In the genomic region with DNA sequence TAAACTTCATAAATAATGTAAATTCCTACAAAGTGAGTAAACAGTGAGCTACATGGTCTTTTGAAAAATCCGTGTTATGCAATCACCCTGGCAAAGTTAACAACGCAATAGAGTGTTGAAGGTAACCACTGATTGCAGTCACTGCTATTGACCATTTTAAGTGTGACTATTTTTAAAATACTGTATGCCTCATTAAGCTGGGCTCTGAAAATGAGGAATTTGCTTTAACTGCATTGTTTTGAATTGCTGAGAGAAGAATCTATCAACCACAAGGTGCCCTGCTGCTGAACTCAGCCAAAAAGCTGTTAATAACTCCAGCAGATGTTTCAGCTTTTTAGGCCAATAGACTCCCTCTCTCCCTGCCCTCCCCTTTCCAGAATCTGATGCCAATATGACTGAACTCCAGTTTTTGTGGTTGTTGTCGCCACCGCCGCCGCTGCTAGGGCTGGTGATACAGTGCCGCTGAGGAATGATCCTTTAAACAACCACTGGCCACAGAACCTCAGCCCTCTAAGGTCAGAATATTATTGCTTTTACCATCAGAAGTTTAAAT, we compare ENCODE assay signal across 12 cellular contexts. TPM values are rescaled to one million over a fixed set of nuclear protein-coding genes. Genes with fewer than 3 reads are reported as not detected.
DNase-seq lines count a peak whose midpoint lies in the region; ATAC-seq and TF ChIP-seq lines count a peak whose summit lies in the region.
"Had no signal": no experiment of that assay in that cellular context is flagged by ENCODE, and none has a peak within 500 bp of the region (broad histone marks: within the 10 kb centered on the region; RNA-seq: fewer than 3 reads in every experiment).

No MANE protein-coding gene starts in this region.

- 6 to 23% (median 7%) methylated on average over 7 of the region's 7 CpGs for WGBS in ovary, 3 donors

- TF ChIP-seq CTCF in fibroblast of pulmonary artery (IDR thresholded peaks at IDR 0.05; ENCODE audit: low read length, missing control alignments) (no peak), ovary (IDR thresholded peaks at IDR 0.05) (no peak)

- DNase-seq in EL (peak; percentile 72), NOMO-1 treated with DMSO at 0.1 percent for 48 hours (lab: John Stamatoyannopoulos, UW; ENCODE audit: unreplicated experiment) (peak; percentile 77), fibroblast of pulmonary artery (ENCODE audit: low read depth) (peak; percentile 60), ovary (peak; percentile 13 to 51 (median 36)), HPDE6-E6E7 (ENCODE audit: extremely low spot score) (no peak)
- DNase-seq: glutamatergic neuron, NCI-H187, WERI-Rb-1 had no signal

- H3K4me3 ChIP-seq in fibroblast of pulmonary artery (replicated peaks; ENCODE audit: low read depth, low read length) (no peak overlapping the region), ovary (no peak overlapping the region)

- peaks cover 9% of the 10 kb centered on the region for H3K4me1 ChIP-seq in ovary (ENCODE audit: insufficient read depth)

- no peaks in the 10 kb centered on the region for H3K27me3 ChIP-seq in ovary

- no peak for TF ChIP-seq EP300 in ovary (IDR thresholded peaks at IDR 0.05)

- no peaks in the 10 kb centered on the region for H3K9me3 ChIP-seq in ovary

- H3K36me3 ChIP-seq in ovary = no peaks in the 10 kb centered on the region
- H3K36me3 ChIP-seq: WERI-Rb-1 had no signal

- intact Hi-C loops in ovary (cut with DNase I) = no loop called here

- TF ChIP-seq POLR2A in ovary (IDR thresholded peaks at IDR 0.05) = no peak

- peak overlapping the region in 1 of 2 donors; percentile 72 for H3K27ac ChIP-seq in ovary
- H3K27ac ChIP-seq: WERI-Rb-1 had no signal

- ATAC-seq in GM18870 (IDR thresholded peaks at IDR 0.05; ENCODE audit: unreplicated experiment) (no peak), GM19395 (IDR thresholded peaks at IDR 0.05; ENCODE audit: unreplicated experiment) (no peak), HG03520 (IDR thresholded peaks at IDR 0.05; ENCODE audit: unreplicated experiment) (no peak)
- ATAC-seq: activated naive CD4-positive, alpha-beta T cell treated with anti-CD3 and anti-CD28 coated beads, Interleukin-2, amount 50 U/mL, for 72 hours had no signal

RNA-seq across cellular contexts. Expression of gene SMARCA2, which starts 35.3 kb away (rescaled TPM):
- 100 to 1,000 TPM; 153 to 404 (median 199) TPM for total RNA-seq in ovary
- 100 to 1,000 TPM; 108 to 270 TPM for polyA plus RNA-seq in ovary
